In genomic region chr7:74173866-74174605, GRCh38 we compare ENCODE assay signal across 1 cellular context.
A peak's percentile ranks its signal among the peaks of the same experiment; 100 is the strongest.
TF ChIP-seq lines count a peak whose summit lies in the region.

Gene EIF4H, plus strand, starts transcription at chr7:74174356. Its CDS starts 28 bp downstream, at chr7:74174384.

TF ChIP-seq in HepG2, 621 proteins besides CTCF, POLR2A, EP300 and RAD21 (continued from another document and continues in another):
- peak; percentile 77 for TF ChIP-seq POLR2G (IDR thresholded peaks at IDR 0.05; ENCODE audit: low read depth, low read length)
- no peak for TF ChIP-seq ZNF33A (CRISPR knock-in tag; IDR thresholded peaks at IDR 0.05; ENCODE audit: borderline replicate concordance)
- TF ChIP-seq ZNF737 (CRISPR knock-in tag; IDR thresholded peaks at IDR 0.05; ENCODE audit: borderline replicate concordance) = peak; percentile 79; the same call in 1 of the 2 replicates
- TF ChIP-seq TBP (CRISPR knock-in tag; IDR thresholded peaks at IDR 0.05) = 0 out of 2 replicates have a peak, but pooled peaks have one; percentile 57
- no peak for TF ChIP-seq ZNF674 (CRISPR knock-in tag; IDR thresholded peaks at IDR 0.05; ENCODE audit: low read depth)
- TF ChIP-seq ZNF691 (CRISPR knock-in tag; IDR thresholded peaks at IDR 0.05; ENCODE audit: borderline replicate concordance, low read depth) = peak; percentile 85; the same call in 1 of the 2 replicates
- no peak for TF ChIP-seq PLSCR1 (CRISPR knock-in tag; IDR thresholded peaks at IDR 0.05; ENCODE audit: borderline replicate concordance)
- no peak; the same call in 1 of the 2 replicates for TF ChIP-seq ZNF567 (CRISPR knock-in tag; IDR thresholded peaks at IDR 0.05; ENCODE audit: borderline replicate concordance)
- TF ChIP-seq ZFP41 (CRISPR knock-in tag; IDR thresholded peaks at IDR 0.05; ENCODE audit: borderline replicate concordance) = 0 out of 2 replicates have a peak, but pooled peaks have one; percentile 24
- TF ChIP-seq DRAP1 (CRISPR knock-in tag; IDR thresholded peaks at IDR 0.05) = peak; percentile 97
- TF ChIP-seq RARG (CRISPR knock-in tag; IDR thresholded peaks at IDR 0.05; ENCODE audit: low read depth) = no peak
- TF ChIP-seq ETV5 (CRISPR knock-in tag; IDR thresholded peaks at IDR 0.05; ENCODE audit: borderline replicate concordance) = no peak; the same call in 1 of the 2 replicates
- peak; percentile 63; the same call in 1 of the 2 replicates for TF ChIP-seq RXRA (CRISPR knock-in tag; IDR thresholded peaks at IDR 0.05)
- TF ChIP-seq ZNF101 (CRISPR knock-in tag; IDR thresholded peaks at IDR 0.05; ENCODE audit: borderline replicate concordance, low read depth) = no peak
- peak; percentile 77; the same call in 1 of the 2 replicates for TF ChIP-seq ZNF576 (CRISPR knock-in tag; IDR thresholded peaks at IDR 0.05)
- TF ChIP-seq GMEB1 (CRISPR knock-in tag; IDR thresholded peaks at IDR 0.05; ENCODE audit: borderline replicate concordance) = peak; percentile 94
- TF ChIP-seq ZNF468 (CRISPR knock-in tag; IDR thresholded peaks at IDR 0.05) = no peak
- TF ChIP-seq ZNF790 (CRISPR knock-in tag; IDR thresholded peaks at IDR 0.05; ENCODE audit: borderline replicate concordance) = peak; percentile 88; the same call in 1 of the 2 replicates
- no peak for TF ChIP-seq ZNF496 (CRISPR knock-in tag; IDR thresholded peaks at IDR 0.05; ENCODE audit: insufficient replicate concordance)
- TF ChIP-seq REXO4 (CRISPR knock-in tag; IDR thresholded peaks at IDR 0.05; ENCODE audit: borderline replicate concordance) = no peak
- no peak; the same call in 1 of the 2 replicates for TF ChIP-seq MYPOP (CRISPR knock-in tag; IDR thresholded peaks at IDR 0.05)
- peak; percentile 96 for TF ChIP-seq SAP130 (CRISPR knock-in tag; IDR thresholded peaks at IDR 0.05; ENCODE audit: low read depth)
- no peak for TF ChIP-seq ZNF605 (CRISPR knock-in tag; IDR thresholded peaks at IDR 0.05)
- TF ChIP-seq ZNF331 (CRISPR knock-in tag; IDR thresholded peaks at IDR 0.05) = peak; percentile 73; the same call in 1 of the 2 replicates
- TF ChIP-seq HNF4A (CRISPR knock-in tag; IDR thresholded peaks at IDR 0.05) = peak; percentile 30; the same call in 1 of the 2 replicates
- TF ChIP-seq ZNF414 (CRISPR knock-in tag; IDR thresholded peaks at IDR 0.05) = no peak
- TF ChIP-seq NFYB (CRISPR knock-in tag; IDR thresholded peaks at IDR 0.05) = no peak
- peak; percentile 94 for TF ChIP-seq YEATS4 (CRISPR knock-in tag; IDR thresholded peaks at IDR 0.05; ENCODE audit: borderline replicate concordance)
- no peak for TF ChIP-seq PTBP1 (IDR thresholded peaks at IDR 0.05; ENCODE audit: low read depth, low read length, poor library complexity, severe bottlenecking)
- no peak for TF ChIP-seq GTF2F1 (IDR thresholded peaks at IDR 0.05; ENCODE audit: low read length)
- TF ChIP-seq ZNF275 (CRISPR knock-in tag; IDR thresholded peaks at IDR 0.05; ENCODE audit: borderline replicate concordance) = peak; percentile 70; the same call in 1 of the 2 replicates
- TF ChIP-seq KLF16 (CRISPR knock-in tag; IDR thresholded peaks at IDR 0.05) = peak in 1 of 2 experiments; percentile 33; a peak in 1 of 4 replicates
- TF ChIP-seq SP4 (CRISPR knock-in tag; IDR thresholded peaks at IDR 0.05) = peak; percentile 68
- peak; percentile 31; the same call in 1 of the 2 replicates for TF ChIP-seq MIER3 (CRISPR knock-in tag; IDR thresholded peaks at IDR 0.05; ENCODE audit: borderline replicate concordance)
- peak; percentile 12; the same call in 1 of the 2 replicates for TF ChIP-seq STAG1 (CRISPR knock-in tag; IDR thresholded peaks at IDR 0.05)
- TF ChIP-seq ZGPAT (CRISPR knock-in tag; IDR thresholded peaks at IDR 0.05) = peak; percentile 25; the same call in 1 of the 2 replicates
- peak; percentile 95 for TF ChIP-seq MXD4 (CRISPR knock-in tag; IDR thresholded peaks at IDR 0.05)
- TF ChIP-seq POGK (CRISPR knock-in tag; conservative IDR thresholded peaks at IDR 0.05) = peak; percentile 50; the same call in 1 of the 2 replicates
- no peak for TF ChIP-seq ZBTB44 (CRISPR knock-in tag; IDR thresholded peaks at IDR 0.05)
- TF ChIP-seq TP53 (CRISPR knock-in tag; conservative IDR thresholded peaks at IDR 0.05) = no peak
- no peak for TF ChIP-seq RBAK (CRISPR knock-in tag; IDR thresholded peaks at IDR 0.05)
- no peak for TF ChIP-seq CC2D1A (CRISPR knock-in tag; IDR thresholded peaks at IDR 0.05)
- no peak for TF ChIP-seq PCBP1 (IDR thresholded peaks at IDR 0.05; ENCODE audit: borderline replicate concordance, low read depth, low read length)
- peak; percentile 24; the same call in 1 of the 2 replicates for TF ChIP-seq CREB1 (IDR thresholded peaks at IDR 0.05)
- no peak for TF ChIP-seq CREB1 (CRISPR knock-in tag; IDR thresholded peaks at IDR 0.05)
- TF ChIP-seq ATF7 (IDR thresholded peaks at IDR 0.05) = no peak
- peak; percentile 55; the same call in 1 of the 2 replicates for TF ChIP-seq ATF7 (CRISPR knock-in tag; IDR thresholded peaks at IDR 0.05)
- no peak for TF ChIP-seq SOX13 (IDR thresholded peaks at IDR 0.05)
- peak in 1 of 2 experiments; percentile 57; a peak in 1 of 4 replicates for TF ChIP-seq SOX13 (CRISPR knock-in tag; conservative IDR thresholded peaks at IDR 0.05 in 1 of 2, IDR thresholded peaks at IDR 0.05 in 1 of 2)
- TF ChIP-seq CBX1 (IDR thresholded peaks at IDR 0.05; ENCODE audit: low read depth) = peak; percentile 36
- no peak; the same call in none of the 2 replicates for TF ChIP-seq MXD3 (CRISPR knock-in tag; IDR thresholded peaks at IDR 0.05)
- TF ChIP-seq ZNF710 (CRISPR knock-in tag; IDR thresholded peaks at IDR 0.05; ENCODE audit: borderline replicate concordance) = 0 out of 2 replicates have a peak, but pooled peaks have one; percentile 36
